ENCODE assay signal across 8 cellular contexts in the genomic region with DNA sequence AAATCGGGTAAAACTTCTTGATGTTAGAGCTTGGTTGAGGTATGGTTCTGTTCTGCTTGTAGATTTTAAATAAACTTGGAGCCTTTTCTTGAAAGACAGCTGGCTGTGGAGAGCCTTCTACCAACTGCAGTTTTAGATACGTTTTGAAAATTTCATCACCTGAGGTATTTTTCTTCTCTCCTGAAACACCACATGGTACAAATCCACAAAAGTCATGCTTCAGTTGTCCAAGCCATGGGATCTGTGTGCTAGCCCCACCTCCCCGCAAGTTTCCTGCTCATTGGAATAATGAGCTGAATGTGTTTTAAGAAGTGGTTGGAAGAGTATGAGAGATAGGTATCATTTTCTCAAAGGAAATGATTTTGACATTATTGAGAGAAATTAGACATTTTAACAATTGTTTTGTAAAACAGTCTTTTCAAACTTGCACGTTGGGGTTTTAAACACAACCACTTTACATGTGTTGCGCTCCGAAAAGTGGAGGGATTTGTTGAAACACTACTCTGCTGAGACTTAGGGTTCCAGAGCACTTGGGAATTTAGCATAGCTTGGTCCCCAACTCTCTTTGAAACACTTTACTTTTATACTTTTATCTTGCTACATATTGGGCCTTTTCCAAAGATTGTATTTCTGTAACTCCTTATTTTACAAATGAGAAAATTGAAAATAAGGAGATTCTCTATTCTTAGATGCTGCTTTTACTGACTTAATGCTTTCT. TPM values are rescaled to one million over a fixed set of nuclear protein-coding genes. Genes with fewer than 3 reads are reported as not detected.
A peak's percentile ranks its signal among the peaks of the same experiment; 100 is the strongest.
DNase-seq lines count a peak whose midpoint lies in the region; ATAC-seq, FAIRE-seq and TF ChIP-seq lines count a peak whose summit lies in the region.

No MANE protein-coding gene starts in this region.

- peaks cover 8% of the 10 kb centered on the region; the same call in 1 of the 2 replicates for H3F3A ChIP-seq in SU-DHL-6 (ENCODE audit: insufficient read depth)

- peak; percentile 12 for DNase-seq in AG10803 (ENCODE audit: low read depth)
- no peak for DNase-seq in GM19239 (ENCODE audit: insufficient read length, low spot score)
- DNase-seq in fibroblast of pulmonary artery (ENCODE audit: low read depth): peak; percentile 18
- no peak for DNase-seq in prostate gland (ENCODE audit: low spot score)
- DNase-seq in activated CD4-positive, CD25-positive, alpha-beta regulatory T cell treated with anti-CD3 and anti-CD28 coated beads, Interleukin-2, amount 50 U/mL, for 72 hours: no peak

- H3K27ac ChIP-seq in SU-DHL-6 (ENCODE audit: low read depth, low read length) (peak overlapping the region; percentile 76), prostate gland (peak overlapping the region; percentile 99)

- 0 out of 2 replicates have a peak, but pooled peaks cover 5% of the 10 kb centered on the region for H3K36me3 ChIP-seq in SU-DHL-6 (ENCODE audit: low read length)
- no peaks in the 10 kb centered on the region for H3K36me3 ChIP-seq in prostate gland

- FAIRE-seq in GM19239 (lab: Jason Lieb, UNC): peak; percentile 98

- intact Hi-C loops in prostate gland (cut with DNase I): no loop called here

- no peaks in the 10 kb centered on the region for H3K9me2 ChIP-seq in SU-DHL-6 (replicated peaks; ENCODE audit: insufficient read depth, low read length)

- H3K4me3 ChIP-seq in AG10803 (ENCODE audit: low read length) (peak overlapping the region; percentile 66), SU-DHL-6 (ENCODE audit: insufficient read depth, low read length, poor library complexity, severe bottlenecking) (peak overlapping the region; percentile 80), fibroblast of pulmonary artery (replicated peaks; ENCODE audit: low read depth, low read length) (peak overlapping the region; percentile 77), prostate gland (peak overlapping the region; percentile 90 to 95)

- peak overlapping the region; percentile 95 for H3K4me2 ChIP-seq in SU-DHL-6 (ENCODE audit: low read depth, low read length, poor library complexity, severe bottlenecking)

- no peak for TF ChIP-seq CTCF in AG10803 (conservative IDR thresholded peaks at IDR 0.05; ENCODE audit: low read length)
- TF ChIP-seq CTCF in SU-DHL-6 (IDR thresholded peaks at IDR 0.05; ENCODE audit: insufficient read depth, low read length, poor library complexity, severe bottlenecking): no peak
- no peak for TF ChIP-seq CTCF in fibroblast of pulmonary artery (IDR thresholded peaks at IDR 0.05; ENCODE audit: low read length, missing control alignments)
- no peak for TF ChIP-seq CTCF in prostate gland (IDR thresholded peaks at IDR 0.05)

- no peak for ATAC-seq in GM21367 (IDR thresholded peaks at IDR 0.05; ENCODE audit: unreplicated experiment)
- no peak for ATAC-seq in GM18868 (IDR thresholded peaks at IDR 0.05; ENCODE audit: unreplicated experiment)

- H3K9me3 ChIP-seq in SU-DHL-6 (ENCODE audit: insufficient read depth, low read length): no peaks in the 10 kb centered on the region
- H3K9me3 ChIP-seq in prostate gland: no peaks in the 10 kb centered on the region

- WGBS in prostate gland: 23% methylated on average over 6 of the region's 6 CpGs

- peak overlapping the region; percentile 72 for H3K9ac ChIP-seq in SU-DHL-6 (ENCODE audit: low read length)

- peaks cover 7% of the 10 kb centered on the region for H3K4me1 ChIP-seq in prostate gland (replicated peaks)

- H4K20me1 ChIP-seq in SU-DHL-6 (ENCODE audit: low read depth, low read length): peaks cover 25% of the 10 kb centered on the region

- TF ChIP-seq POLR2A in prostate gland (IDR thresholded peaks at IDR 0.05): no peak

- H3K27me3 ChIP-seq in SU-DHL-6 (ENCODE audit: low read length): no peaks in the 10 kb centered on the region
- no peaks in the 10 kb centered on the region for H3K27me3 ChIP-seq in prostate gland (replicated peaks; ENCODE audit: insufficient read depth)

- H3K79me2 ChIP-seq in SU-DHL-6 (ENCODE audit: insufficient read depth, low read length): peaks cover 54% of the 10 kb centered on the region

- peak overlapping the region; percentile 3 for H2AFZ ChIP-seq in SU-DHL-6 (ENCODE audit: low read depth, low read length, severe bottlenecking)

RNA-seq across cellular contexts. Expression of gene PPM1A, which starts 1.5 kb away (rescaled TPM):
- 10 to 100 TPM; 41.4 to 50.6 TPM for total RNA-seq in prostate gland

Comparison
In these comparisons a context has a peak if more than half of its experiments do, and no peak if none do; other contexts are left out.
1. DNase-seq: peak in AG10803 (single experiment) and fibroblast of pulmonary artery (single experiment); none in GM19239 (single experiment), prostate gland (single experiment) and activated CD4-positive, CD25-positive, alpha-beta regulatory T cell treated with anti-CD3 and anti-CD28 coated beads, Interleukin-2, amount 50 U/mL, for 72 hours (single experiment).
2. Peak in every context shown above with its lines, with median percentiles within 50 percentile points of each other: H3K4me3 ChIP-seq.